In the genomic region with DNA sequence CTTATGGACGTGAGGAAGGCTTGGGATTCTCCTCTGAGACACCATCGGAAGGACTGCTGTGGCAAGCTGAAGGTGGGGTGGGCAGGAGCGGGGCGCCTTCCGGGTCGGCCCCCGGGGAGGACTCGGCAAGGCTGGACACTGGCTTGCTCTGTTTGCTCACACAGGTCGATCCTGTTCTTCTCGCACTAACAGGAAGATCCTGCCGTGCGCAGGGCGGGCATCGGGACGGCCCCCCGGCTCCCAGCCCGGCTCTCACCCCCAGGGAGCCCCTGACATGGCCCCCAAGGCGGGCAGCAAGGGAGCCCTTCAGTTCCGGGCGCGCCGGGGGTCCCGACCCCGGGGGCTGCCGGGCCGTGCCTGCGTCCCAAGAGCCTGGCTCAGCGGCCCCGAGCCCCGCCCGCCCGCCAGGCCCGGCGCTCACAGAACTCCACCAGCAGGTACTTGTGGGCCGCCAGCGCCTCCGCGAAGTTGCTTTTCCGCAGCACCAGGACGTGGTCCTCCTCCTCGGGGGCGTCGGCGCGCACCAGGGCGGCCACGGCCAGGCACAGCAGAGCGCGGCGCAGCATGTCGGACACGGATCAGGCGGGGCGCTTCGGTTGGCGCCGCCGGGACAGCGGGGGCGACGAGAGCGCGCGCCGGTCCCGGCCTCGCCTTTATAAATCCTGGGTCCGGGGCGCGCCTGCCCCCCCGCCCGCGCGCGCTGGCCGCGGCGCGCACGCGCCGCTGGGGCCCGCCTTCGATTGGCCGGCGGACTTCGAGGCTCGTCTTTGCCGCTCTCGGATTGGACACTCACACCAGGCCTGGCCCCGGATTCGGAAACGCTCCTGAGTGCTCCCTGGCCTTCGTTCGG, we compare ENCODE assay signal across 1 cellular context.
TF ChIP-seq lines count a peak whose summit lies in the region.

Gene P4HB, minus strand, starts transcription at position 630 of the 850 bp plus-strand sequence. Its CDS starts 64 bp downstream, at position 566.

TF ChIP-seq in K562, 482 proteins besides CTCF, POLR2A, EP300 and RAD21 (continued from another document and continues in another):
- peak; percentile 96 for TF ChIP-seq RB1 (IDR thresholded peaks at IDR 0.05; ENCODE audit: low read depth)
- no peak for TF ChIP-seq ZNF561 (CRISPR knock-in tag; conservative IDR thresholded peaks at IDR 0.05)
- no peak; a peak in 1 of 4 replicates for TF ChIP-seq RCOR1 (IDR thresholded peaks at IDR 0.05; ENCODE audit: borderline replicate concordance in 1 of 2, low read depth in 2 of 2, low read length in 2 of 2)
- no peak for TF ChIP-seq ZFP91 (CRISPR knock-in tag; IDR thresholded peaks at IDR 0.05)
- TF ChIP-seq ZNF785 (CRISPR knock-in tag; IDR thresholded peaks at IDR 0.05): no peak
- peak; percentile 69; the same call in 1 of the 2 replicates for TF ChIP-seq NR2C2 (CRISPR knock-in tag; IDR thresholded peaks at IDR 0.05)
- peak; percentile 97; the same call in 1 of the 2 replicates for TF ChIP-seq NR2C2 (tag; IDR thresholded peaks at IDR 0.05)
- TF ChIP-seq TOE1 (IDR thresholded peaks at IDR 0.05; ENCODE audit: borderline replicate concordance): no peak
- TF ChIP-seq TOE1 (CRISPR knock-in tag; IDR thresholded peaks at IDR 0.05; ENCODE audit: borderline replicate concordance, low read depth): peak; percentile 65; the same call in 1 of the 2 replicates
- no peak for TF ChIP-seq CBFA2T2 (conservative IDR thresholded peaks at IDR 0.05)
- no peak for TF ChIP-seq PHB (CRISPR knock-in tag; IDR thresholded peaks at IDR 0.05)
- TF ChIP-seq FOXO4 (CRISPR knock-in tag; IDR thresholded peaks at IDR 0.05): no peak
- no peak for TF ChIP-seq ZHX1 (conservative IDR thresholded peaks at IDR 0.05; ENCODE audit: low read length)
- peak; percentile 45; the same call in 1 of the 2 replicates for TF ChIP-seq GTF2E2 (tag; IDR thresholded peaks at IDR 0.05)
- TF ChIP-seq NCOA2 (IDR thresholded peaks at IDR 0.05; ENCODE audit: partially characterized antibody in 2 of 2): no peak
- no peak for TF ChIP-seq KLF1 (tag; IDR thresholded peaks at IDR 0.05)
- no peak for TF ChIP-seq MIER1 (IDR thresholded peaks at IDR 0.05; ENCODE audit: low read depth)
- TF ChIP-seq PHF21A (IDR thresholded peaks at IDR 0.05; ENCODE audit: borderline replicate concordance, low read depth): no peak
- TF ChIP-seq E2F6 (IDR thresholded peaks at IDR 0.05; ENCODE audit: borderline replicate concordance in 1 of 2, extremely low read depth in 1 of 2, insufficient read depth in 1 of 2, insufficient read length in 1 of 2, low read depth in 1 of 2, low read length in 1 of 2, poor library complexity in 1 of 2, severe bottlenecking in 1 of 2): peak in 1 of 2 experiments; percentile 82
- TF ChIP-seq ARID1B (IDR thresholded peaks at IDR 0.05): no peak
- TF ChIP-seq EGR1 (conservative IDR thresholded peaks at IDR 0.05): peak; percentile 50
- TF ChIP-seq NFXL1 (CRISPR knock-in tag; IDR thresholded peaks at IDR 0.05): peak; percentile 89; the same call in 1 of the 2 replicates
- no peak for TF ChIP-seq TEAD4 (IDR thresholded peaks at IDR 0.05; ENCODE audit: low read length)
- TF ChIP-seq TEAD4 (CRISPR knock-in tag; IDR thresholded peaks at IDR 0.05; ENCODE audit: borderline replicate concordance): no peak
- TF ChIP-seq, protein P1, sequence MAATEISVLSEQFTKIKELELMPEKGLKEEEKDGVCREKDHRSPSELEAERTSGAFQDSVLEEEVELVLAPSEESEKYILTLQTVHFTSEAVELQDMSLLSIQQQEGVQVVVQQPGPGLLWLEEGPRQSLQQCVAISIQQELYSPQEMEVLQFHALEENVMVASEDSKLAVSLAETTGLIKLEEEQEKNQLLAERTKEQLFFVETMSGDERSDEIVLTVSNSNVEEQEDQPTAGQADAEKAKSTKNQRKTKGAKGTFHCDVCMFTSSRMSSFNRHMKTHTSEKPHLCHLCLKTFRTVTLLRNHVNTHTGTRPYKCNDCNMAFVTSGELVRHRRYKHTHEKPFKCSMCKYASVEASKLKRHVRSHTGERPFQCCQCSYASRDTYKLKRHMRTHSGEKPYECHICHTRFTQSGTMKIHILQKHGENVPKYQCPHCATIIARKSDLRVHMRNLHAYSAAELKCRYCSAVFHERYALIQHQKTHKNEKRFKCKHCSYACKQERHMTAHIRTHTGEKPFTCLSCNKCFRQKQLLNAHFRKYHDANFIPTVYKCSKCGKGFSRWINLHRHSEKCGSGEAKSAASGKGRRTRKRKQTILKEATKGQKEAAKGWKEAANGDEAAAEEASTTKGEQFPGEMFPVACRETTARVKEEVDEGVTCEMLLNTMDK (IDR thresholded peaks at IDR 0.05; ENCODE audit: borderline replicate concordance, insufficient read depth, low read depth, low read length, poor library complexity, severe bottlenecking): no peak
- no peak for TF ChIP-seq ZBTB11 (CRISPR knock-in tag; IDR thresholded peaks at IDR 0.05)
- TF ChIP-seq HNRNPH1 (optimal IDR thresholded peaks at IDR 0.05; ENCODE audit: low read depth, low read length): no peak
- TF ChIP-seq ZNF212 (CRISPR knock-in tag; IDR thresholded peaks at IDR 0.05): 0 out of 2 replicates have a peak, but pooled peaks have one; percentile 52
- no peak for TF ChIP-seq ZBTB8A (IDR thresholded peaks at IDR 0.05; ENCODE audit: partially characterized antibody)
- TF ChIP-seq ETV5 (CRISPR knock-in tag; IDR thresholded peaks at IDR 0.05; ENCODE audit: low read depth): peak; percentile 15; the same call in 1 of the 2 replicates
- peak; percentile 40; the same call in 1 of the 2 replicates for TF ChIP-seq RFX5 (IDR thresholded peaks at IDR 0.05; ENCODE audit: low read depth, low read length)
- peak; percentile 94 for TF ChIP-seq POLR2G (IDR thresholded peaks at IDR 0.05; ENCODE audit: low read depth, low read length)
- TF ChIP-seq RBM39 (optimal IDR thresholded peaks at IDR 0.05; ENCODE audit: low read depth, low read length): no peak
- TF ChIP-seq PCBP1 (IDR thresholded peaks at IDR 0.05; ENCODE audit: low read depth, low read length, poor library complexity, severe bottlenecking): no peak
- TF ChIP-seq MAFK (IDR thresholded peaks at IDR 0.05; ENCODE audit: low read length): no peak
- no peak for TF ChIP-seq FOXP4 (CRISPR knock-in tag; IDR thresholded peaks at IDR 0.05; ENCODE audit: borderline replicate concordance)
- no peak for TF ChIP-seq SMARCE1 (IDR thresholded peaks at IDR 0.05)
- TF ChIP-seq SAFB (IDR thresholded peaks at IDR 0.05; ENCODE audit: borderline replicate concordance, low read depth, low read length): no peak
- no peak for TF ChIP-seq CBX2 (IDR thresholded peaks at IDR 0.05; ENCODE audit: insufficient read depth, low read length, poor library complexity, severe bottlenecking)
- no peak for TF ChIP-seq DMBX1 (CRISPR knock-in tag; IDR thresholded peaks at IDR 0.05; ENCODE audit: borderline replicate concordance)
- TF ChIP-seq HOXB6 (CRISPR knock-in tag; IDR thresholded peaks at IDR 0.05; ENCODE audit: borderline replicate concordance): no peak
- peak; percentile 99 for TF ChIP-seq VEZF1 (CRISPR knock-in tag; IDR thresholded peaks at IDR 0.05)
- TF ChIP-seq, protein P2, sequence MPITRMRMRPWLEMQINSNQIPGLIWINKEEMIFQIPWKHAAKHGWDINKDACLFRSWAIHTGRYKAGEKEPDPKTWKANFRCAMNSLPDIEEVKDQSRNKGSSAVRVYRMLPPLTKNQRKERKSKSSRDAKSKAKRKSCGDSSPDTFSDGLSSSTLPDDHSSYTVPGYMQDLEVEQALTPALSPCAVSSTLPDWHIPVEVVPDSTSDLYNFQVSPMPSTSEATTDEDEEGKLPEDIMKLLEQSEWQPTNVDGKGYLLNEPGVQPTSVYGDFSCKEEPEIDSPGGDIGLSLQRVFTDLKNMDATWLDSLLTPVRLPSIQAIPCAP (CRISPR knock-in tag; IDR thresholded peaks at IDR 0.05; ENCODE audit: borderline replicate concordance): no peak
